Comparison of ENCODE assay signal across 9 cellular contexts in the genomic region with DNA sequence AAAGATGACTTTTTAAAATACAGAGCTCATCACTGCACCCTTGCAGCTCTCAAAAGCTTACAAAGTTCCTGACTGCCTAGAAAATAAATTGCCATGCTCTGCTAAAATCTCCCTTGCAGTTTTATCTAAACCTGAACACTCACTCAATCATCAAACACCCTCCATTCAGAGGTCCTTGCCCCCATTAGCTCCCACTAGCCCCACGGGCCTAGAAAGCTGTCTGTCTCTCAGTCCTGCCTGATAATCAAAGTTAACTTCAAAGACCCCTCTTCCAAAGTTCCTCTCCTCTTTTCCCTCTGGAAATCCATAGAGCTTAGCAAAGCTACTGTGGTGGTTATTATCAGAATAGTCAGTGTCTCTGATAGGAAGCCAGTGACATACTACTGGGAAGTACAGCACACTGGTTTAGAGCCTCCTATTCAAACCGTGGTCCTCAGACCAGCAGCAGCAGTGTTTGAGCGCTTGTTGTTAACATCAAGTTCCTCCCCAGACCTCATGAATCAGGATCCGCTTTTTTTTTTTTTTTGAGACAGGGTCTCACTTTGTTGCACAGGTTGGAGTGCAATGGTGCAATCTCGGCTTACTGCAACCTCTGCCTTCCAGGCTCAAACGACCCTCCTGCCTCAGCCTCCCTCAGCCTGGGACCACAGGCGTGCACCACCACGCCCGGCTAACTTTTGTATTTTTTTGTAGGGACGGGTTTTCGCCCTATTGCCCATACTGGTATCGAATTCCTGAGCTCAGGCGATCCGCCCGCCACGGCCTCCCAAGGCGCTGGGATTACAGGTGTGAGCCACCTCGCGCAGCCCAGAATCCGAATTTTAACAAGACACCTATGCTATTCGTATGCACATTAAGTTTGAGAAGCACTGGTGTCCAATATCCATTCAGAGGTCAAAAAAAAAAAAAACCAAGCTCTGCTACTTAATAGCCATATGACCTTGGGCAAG. TPM values are rescaled to one million over a fixed set of nuclear protein-coding genes. Genes with fewer than 3 reads are reported as not detected.
DNase-seq lines count a peak whose midpoint lies in the region; ATAC-seq lines count a peak whose summit lies in the region.
"Had no signal": no experiment of that assay in that cellular context is flagged by ENCODE, and none has a peak within 500 bp of the region (broad histone marks: within the 10 kb centered on the region; RNA-seq: fewer than 3 reads in every experiment).

No MANE protein-coding gene starts in this region.

- POLR2A ChIA-PET in activated CD4-positive, alpha-beta memory T cell treated with anti-CD3 and anti-CD28 coated beads, Interleukin-2, amount 10 ng/mL, durations not matched to agents 7 days and 5 days (lab: Charles Lee): interaction anchor here (0.8 to 2.7 kb wide), 12 partner anchors 9 to 496 kb away, joined by 3 to 19 read pairs (median 4); partner anchors contain the start of genes ALG8, GAB2, INTS4 and NARS2

- peak overlapping the region; percentile 86 to 98 for H3K4me3 ChIP-seq in stomach smooth muscle (ENCODE audit: low read length in 2 of 2)

- DNase-seq in NCI-H2171 treated with DMSO at 0.1 percent for 48 hours (lab: John Stamatoyannopoulos, UW) (peak; percentile 32), NCI-H2171 (lab: John Stamatoyannopoulos, UW) (no peak), immature natural killer cell (no peak), NCI-H146 treated with DMSO at 0.1 percent for 48 hours (lab: John Stamatoyannopoulos, UW; ENCODE audit: unreplicated experiment) (no peak), NCI-H1092 (lab: John Stamatoyannopoulos, UW) (no peak)
- no peak for DNase-seq in activated CD4-positive, alpha-beta memory T cell treated with anti-CD3 and anti-CD28 coated beads, Interleukin-2, amount 10 ng/mL, durations not matched to agents 7 days and 5 days

- peak overlapping the region; percentile 88 for H3K27ac Mint-ChIP-seq in activated CD4-positive, alpha-beta memory T cell treated with anti-CD3 and anti-CD28 coated beads, Interleukin-2, amount 10 ng/mL, durations not matched to agents 7 days and 5 days
- peak overlapping the region; percentile 82 to 92 (median 88) for H3K27ac Mint-ChIP-seq in immature natural killer cell

- H3K36me3 Mint-ChIP-seq in activated CD4-positive, alpha-beta memory T cell treated with anti-CD3 and anti-CD28 coated beads, Interleukin-2, amount 10 ng/mL, durations not matched to agents 7 days and 5 days (ENCODE audit: low read depth): peaks cover 20% of the 10 kb centered on the region
- H3K36me3 Mint-ChIP-seq in immature natural killer cell: peaks cover 0 to 4% (median 0%) of the 10 kb centered on the region in 3 donors

- H3K27me3 ChIP-seq in stomach smooth muscle (ENCODE audit: control insufficient read depth in 1 of 2, insufficient read depth in 2 of 2, low read length in 2 of 2): no peaks in the 10 kb centered on the region

- H3K9ac ChIP-seq in stomach smooth muscle (ENCODE audit: low read length in 2 of 2): peak overlapping the region; percentile 80 to 97

- peaks cover 25% of the 10 kb centered on the region for H3K4me1 ChIP-seq in stomach smooth muscle (ENCODE audit: control insufficient read depth, insufficient read depth, low read length)

- CTCF ChIA-PET in activated CD4-positive, alpha-beta memory T cell treated with anti-CD3 and anti-CD28 coated beads, Interleukin-2, amount 10 ng/mL, durations not matched to agents 7 days and 5 days (lab: Charles Lee): interaction anchor here (0.8 to 2.1 kb wide), 6 partner anchors 11 to 508 kb away, joined by 3 to 9 read pairs (median 6); no protein-coding TSS in a partner anchor

- no peak overlapping the region for H3K27ac ChIP-seq in stomach smooth muscle (ENCODE audit: low read length)

- H3K36me3 ChIP-seq in stomach smooth muscle (ENCODE audit: control insufficient read depth in 2 of 2, insufficient read depth in 2 of 2, low read length in 2 of 2): no peaks in the 10 kb centered on the region

- peaks cover 51% of the 10 kb centered on the region for H3K4me1 Mint-ChIP-seq in activated CD4-positive, alpha-beta memory T cell treated with anti-CD3 and anti-CD28 coated beads, Interleukin-2, amount 10 ng/mL, durations not matched to agents 7 days and 5 days
- H3K4me1 Mint-ChIP-seq in immature natural killer cell: peaks cover 58 to 77% of the 10 kb centered on the region in 2 donors

- H3K9me3 ChIP-seq in stomach smooth muscle (ENCODE audit: control insufficient read depth in 2 of 2, low read length in 2 of 2): no peaks in the 10 kb centered on the region

- no peaks in the 10 kb centered on the region for H3K9me3 Mint-ChIP-seq in activated CD4-positive, alpha-beta memory T cell treated with anti-CD3 and anti-CD28 coated beads, Interleukin-2, amount 10 ng/mL, durations not matched to agents 7 days and 5 days
- no peaks in the 10 kb centered on the region for H3K9me3 Mint-ChIP-seq in immature natural killer cell

- no peaks in the 10 kb centered on the region for H3K27me3 Mint-ChIP-seq in activated CD4-positive, alpha-beta memory T cell treated with anti-CD3 and anti-CD28 coated beads, Interleukin-2, amount 10 ng/mL, durations not matched to agents 7 days and 5 days
- H3K27me3 Mint-ChIP-seq in immature natural killer cell (ENCODE audit: low read depth in 3 of 3): peaks cover 3 to 10% (median 7%) of the 10 kb centered on the region in 3 donors

- ATAC-seq in HG03280 (IDR thresholded peaks at IDR 0.05; ENCODE audit: unreplicated experiment): no peak

- H3K4me3 Mint-ChIP-seq in activated CD4-positive, alpha-beta memory T cell treated with anti-CD3 and anti-CD28 coated beads, Interleukin-2, amount 10 ng/mL, durations not matched to agents 7 days and 5 days: peak overlapping the region; percentile 94
- peak overlapping the region; percentile 92 to 95 (median 94) for H3K4me3 Mint-ChIP-seq in immature natural killer cell

RNA-seq across cellular contexts. Expression of gene NDUFC2, which starts 1.2 kb away (rescaled TPM):
- 100 to 1,000 TPM; 204 to 210 TPM for total RNA-seq in activated CD4-positive, alpha-beta memory T cell treated with anti-CD3 and anti-CD28 coated beads, Interleukin-2, amount 10 ng/mL, durations not matched to agents 7 days and 5 days
- polyA plus RNA-seq in immature natural killer cell: 100 to 1,000 TPM; 172 to 320 (median 243) TPM

RNA-seq across cellular contexts. Expression of gene THRSP, which starts 14.8 kb away (rescaled TPM):
- total RNA-seq in activated CD4-positive, alpha-beta memory T cell treated with anti-CD3 and anti-CD28 coated beads, Interleukin-2, amount 10 ng/mL, durations not matched to agents 7 days and 5 days: not detected
- under 1 TPM in 1 of 3 donors, not detected in 2; 0.18 TPM for polyA plus RNA-seq in immature natural killer cell
- total RNA-seq: T-helper 2 cell treated with Interferon-gamma antibody and Interleukin-4, amounts not matched to agents 100 ng/mL and 5 ng/mL, for 36 hours had no signal

RNA-seq across cellular contexts. Expression of gene KCTD14, which starts 55.4 kb away (rescaled TPM):
- under 1 TPM; 0.15 to 0.45 TPM for total RNA-seq in activated CD4-positive, alpha-beta memory T cell treated with anti-CD3 and anti-CD28 coated beads, Interleukin-2, amount 10 ng/mL, durations not matched to agents 7 days and 5 days
- polyA plus RNA-seq in immature natural killer cell: under 1 TPM in 1 of 3 donors, not detected in 2; 0.82 TPM
